ENCODE assay signal across 9 cellular contexts in genomic region chrX:153829549-153829798, GRCh38. TPM values are rescaled to one million over a fixed set of nuclear protein-coding genes. Genes with fewer than 3 reads are reported as not detected.
DNase-seq lines count a peak whose midpoint lies in the region; ATAC-seq and TF ChIP-seq lines count a peak whose summit lies in the region.
"Had no signal": no experiment of that assay in that cellular context is flagged by ENCODE, and none has a peak within 500 bp of the region (broad histone marks: within the 10 kb centered on the region; RNA-seq: fewer than 3 reads in every experiment).

No MANE protein-coding gene starts in this region.

- peak overlapping the region; percentile 11 for H3K4me3 ChIP-seq in BJ (ENCODE audit: low read depth, low read length)
- H3K4me3 ChIP-seq in Panc1 (ENCODE audit: low read depth in 2 of 2, low read length in 2 of 2) = peak overlapping the region; percentile 55 to 67
- no peak overlapping the region for H3K4me3 ChIP-seq in parathyroid adenoma (ENCODE audit: low read depth, low read length)

- H3K36me3 ChIP-seq in BJ (ENCODE audit: control insufficient read depth, insufficient read depth, low read length) (no peaks in the 10 kb centered on the region), Panc1 (ENCODE audit: control insufficient read depth, insufficient read depth, low read length) (no peaks in the 10 kb centered on the region), parathyroid adenoma (ENCODE audit: control insufficient read depth, insufficient read depth, low read length) (no peaks in the 10 kb centered on the region)

- DNase-seq in BJ (ENCODE audit: low read depth) (no peak), Panc1 (ENCODE audit: low read depth, low spot score) (no peak), left ventricle myocardium superior (no peak), NCI-H2227 (lab: John Stamatoyannopoulos, UW; ENCODE audit: unreplicated experiment) (no peak), RKO (ENCODE audit: low spot score) (no peak)
- DNase-seq in activated CD4-positive, CD25-positive, alpha-beta regulatory T cell (lab: John Stamatoyannopoulos, UW) = no peak
- DNase-seq: NCI-H2107 had no signal

- intact Hi-C loops in Panc1 (cut with micrococcal nuclease; ENCODE audit: unreplicated experiment) = no loop called here
- intact Hi-C loops in left ventricle myocardium superior (cut with micrococcal nuclease) = no loop called here

- H3K9me3 ChIP-seq in Panc1 (ENCODE audit: control insufficient read depth, insufficient read depth, low read depth, low read length) (no peaks in the 10 kb centered on the region), parathyroid adenoma (ENCODE audit: control insufficient read depth, low read length) (no peaks in the 10 kb centered on the region)

- peak overlapping the region; percentile 53 for H3K4me2 ChIP-seq in parathyroid adenoma (ENCODE audit: low read length)

- H3K4me1 ChIP-seq in Panc1 (ENCODE audit: control insufficient read depth, insufficient read depth, low read length) (peaks cover 10% of the 10 kb centered on the region; the same call in 1 of the 2 replicates), parathyroid adenoma (no peaks in the 10 kb centered on the region)

- TF ChIP-seq CTCF in BJ (IDR thresholded peaks at IDR 0.05; ENCODE audit: insufficient read depth, low read depth, low read length) (no peak), Panc1 (IDR thresholded peaks at IDR 0.05) (no peak), parathyroid adenoma (IDR thresholded peaks at IDR 0.05) (no peak)

- POLR2A ChIA-PET in BJ (lab: Charles Lee) (no interaction called here), Panc1 (lab: Charles Lee) (no interaction called here)

- H2AFZ ChIP-seq in parathyroid adenoma = peak overlapping the region; percentile 56

- H3K79me2 ChIP-seq in parathyroid adenoma = no peaks in the 10 kb centered on the region

- in situ Hi-C loops in Panc1 (cut with HindIII; ENCODE audit: low pct_unique_long_range_greater_than_20kb, low sequenced_read_pairs) = no loop called here

- BruUV-seq in Panc1 (replicated peaks; lab: Mats Ljungman, UMichigan) = no TSS peak

- peak; percentile 15; the same call in 1 of the 2 replicates for ATAC-seq in Panc1
- ATAC-seq in left ventricle myocardium superior = peak; percentile 20
- no peak for ATAC-seq in GM19467 (IDR thresholded peaks at IDR 0.05; ENCODE audit: unreplicated experiment)

- peaks cover 9% of the 10 kb centered on the region; the same call in 1 of the 2 replicates for H3K27me3 ChIP-seq in BJ (ENCODE audit: control insufficient read depth, insufficient read depth, low read length)
- H3K27me3 ChIP-seq in Panc1 (ENCODE audit: control insufficient read depth, insufficient read depth, low read length) = no peaks in the 10 kb centered on the region
- no peaks in the 10 kb centered on the region for H3K27me3 ChIP-seq in parathyroid adenoma (ENCODE audit: control insufficient read depth, insufficient read depth, low read length)

- peak overlapping the region; percentile 59 for H3K27ac ChIP-seq in Panc1 (ENCODE audit: low read length)
- H3K27ac ChIP-seq in parathyroid adenoma = no peak overlapping the region

- CTCF ChIA-PET in BJ (lab: Yijun Ruan, JAX) (no interaction called here), Panc1 (lab: Charles Lee) (no interaction called here)

- no peak overlapping the region for H3K9ac ChIP-seq in parathyroid adenoma

RNA-seq across cellular contexts. Expression of gene PDZD4, which starts 0.9 kb away (rescaled TPM):
- 0.49 and 0.82 TPM in 2 replicates for polyA plus RNA-seq in BJ (2011; rRNA removed)
- 0.41 and 0.43 TPM in 2 replicates for polyA minus RNA-seq in BJ (2011; rRNA and poly(A)+ RNA removed)
- total RNA-seq in Panc1 (2021; ENCODE audit: unreplicated experiment) (37.2 TPM), left ventricle myocardium superior (2.6 TPM)
- polyA plus RNA-seq in Panc1 (2012; ENCODE audit: insufficient read length) = 46.9 TPM

RNA-seq across cellular contexts. Expression of gene SSR4, which starts 35.0 kb away (rescaled TPM):
- 455 and 598 TPM in 2 replicates for polyA plus RNA-seq in BJ (2011; rRNA removed)
- polyA minus RNA-seq in BJ (2011; rRNA and poly(A)+ RNA removed) = 101 and 160 TPM in 2 replicates
- total RNA-seq in Panc1 (2021; ENCODE audit: unreplicated experiment) (504 TPM), left ventricle myocardium superior (145 TPM)
- polyA plus RNA-seq in Panc1 (2012; ENCODE audit: insufficient read length) = 706 TPM

RNA-seq across cellular contexts. Expression of gene IDH3G, which starts 35.3 kb away (rescaled TPM):
- polyA plus RNA-seq in BJ (2011; rRNA removed) = 52.8 and 99.2 TPM in 2 replicates
- polyA minus RNA-seq in BJ (2011; rRNA and poly(A)+ RNA removed) = 85.0 and 97.7 TPM in 2 replicates
- 89.4 TPM for total RNA-seq in Panc1 (2021; ENCODE audit: unreplicated experiment)
- 205 TPM for polyA plus RNA-seq in Panc1 (2012; ENCODE audit: insufficient read length)
- total RNA-seq in left ventricle myocardium superior = 81.2 TPM

RNA-seq across cellular contexts. Expression of gene SRPK3, which starts 48.6 kb away (rescaled TPM):
- polyA plus RNA-seq in BJ (2011; rRNA removed) = 0.44 and 1.1 TPM in 2 replicates
- polyA minus RNA-seq in BJ (2011; rRNA and poly(A)+ RNA removed) = 0.57 TPM in 1 of 2 replicates, not detected in the other
- 1.6 TPM for total RNA-seq in Panc1 (2021; ENCODE audit: unreplicated experiment)
- polyA plus RNA-seq in Panc1 (2012; ENCODE audit: insufficient read length) = 2.6 TPM
- 43.6 TPM for total RNA-seq in left ventricle myocardium superior

RNA-seq across cellular contexts. Expression of gene L1CAM, which starts 56.5 kb away (rescaled TPM):
- 23.5 and 62.0 TPM in 2 replicates for polyA plus RNA-seq in BJ (2011; rRNA removed)
- 34.8 and 60.7 TPM in 2 replicates for polyA minus RNA-seq in BJ (2011; rRNA and poly(A)+ RNA removed)
- total RNA-seq in Panc1 (2021; ENCODE audit: unreplicated experiment) (819 TPM), left ventricle myocardium superior (4.8 TPM)
- 824 TPM for polyA plus RNA-seq in Panc1 (2012; ENCODE audit: insufficient read length)

Comparison
In these comparisons a context has a peak if more than half of its experiments do, and no peak if none do; other contexts are left out.
1. RNA of gene PDZD4, which starts 0.9 kb away (total RNA-seq): 37.2 TPM in Panc1 (single experiment); 2.6 TPM in left ventricle myocardium superior (single experiment); every median in the first group is over 10 times any median in the second.